13 cellular contexts compared by ENCODE assay signal in the genomic region with DNA sequence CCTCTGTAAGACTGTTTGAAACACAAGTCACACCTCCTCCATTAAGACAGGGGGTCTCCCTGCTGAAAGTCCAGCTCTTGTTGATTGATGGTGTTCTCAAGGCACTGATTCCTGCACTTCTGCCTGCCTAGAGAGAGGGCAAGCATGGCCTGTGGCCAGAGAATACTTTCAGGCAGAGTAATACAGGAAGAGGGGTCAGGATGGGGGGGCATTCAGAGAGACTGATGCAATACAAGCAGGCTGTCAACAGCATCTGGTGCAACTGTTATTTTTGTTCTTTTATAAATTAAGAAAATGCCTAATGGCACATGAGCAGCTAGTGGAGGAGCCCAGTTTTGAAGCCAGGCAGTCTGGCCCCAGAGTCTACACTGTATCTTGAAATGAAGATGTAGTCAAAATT.
DNase-seq lines count a peak whose midpoint lies in the region; ATAC-seq and TF ChIP-seq lines count a peak whose summit lies in the region.
"Had no signal": no experiment of that assay in that cellular context is flagged by ENCODE, and none has a peak within 500 bp of the region (broad histone marks: within the 10 kb centered on the region; RNA-seq: fewer than 3 reads in every experiment).

No MANE protein-coding gene starts in this region.

- no peak overlapping the region for H3K27ac ChIP-seq in smooth muscle cell (ENCODE audit: low read depth)
- H3K27ac ChIP-seq: ascending aorta, ovary had no signal

- H3K4me2 ChIP-seq in smooth muscle cell, result no peak overlapping the region

- no peak overlapping the region for H3K4me3 Mint-ChIP-seq in T-helper 17 cell
- H3K4me3 Mint-ChIP-seq: activated CD8-positive, alpha-beta T cell treated with anti-CD3 and anti-CD28 coated beads for 36 hours; CD14-positive monocyte; immature natural killer cell had no signal

- H3K4me3 ChIP-seq in epithelial cell of esophagus (ENCODE audit: low read length) (no peak overlapping the region), smooth muscle cell (no peak overlapping the region)
- H3K4me3 ChIP-seq: ascending aorta, ovary had no signal

- H3K27me3 Mint-ChIP-seq in T-helper 17 cell, result peaks cover 8% of the 10 kb centered on the region

- TF ChIP-seq CTCF in epithelial cell of esophagus (IDR thresholded peaks at IDR 0.05; ENCODE audit: insufficient read depth, low read depth, low read length, missing control alignments), result no peak
- TF ChIP-seq CTCF in smooth muscle cell (IDR thresholded peaks at IDR 0.05; ENCODE audit: borderline replicate concordance, insufficient read depth, poor library complexity, severe bottlenecking), result no peak

- H3K4me1 Mint-ChIP-seq in T-helper 17 cell, result no peaks in the 10 kb centered on the region
- H3K4me1 Mint-ChIP-seq: CD14-positive monocyte, immature natural killer cell had no signal

- peaks cover 9% of the 10 kb centered on the region for H3K4me1 ChIP-seq in smooth muscle cell (ENCODE audit: low read depth)
- H3K4me1 ChIP-seq: ascending aorta had no signal

- H3K79me2 ChIP-seq in smooth muscle cell (ENCODE audit: low read depth), result no peaks in the 10 kb centered on the region

- no peaks in the 10 kb centered on the region for H3K36me3 ChIP-seq in smooth muscle cell (ENCODE audit: low read depth)
- H3K36me3 ChIP-seq: ascending aorta, ovary had no signal

- H3K9me3 ChIP-seq in smooth muscle cell (replicated peaks; ENCODE audit: low read depth) (no peaks in the 10 kb centered on the region), T-helper 17 cell (ENCODE audit: control insufficient read depth, low read length, poor library complexity, severe bottlenecking) (no peaks in the 10 kb centered on the region)
- H3K9me3 ChIP-seq: ascending aorta, ovary had no signal

- H3K9ac ChIP-seq in smooth muscle cell (ENCODE audit: low read depth), result no peak overlapping the region

- H3K27ac Mint-ChIP-seq in T-helper 17 cell, result no peak overlapping the region
- H3K27ac Mint-ChIP-seq: activated CD8-positive, alpha-beta T cell treated with anti-CD3 and anti-CD28 coated beads for 36 hours; CD14-positive monocyte; immature natural killer cell had no signal

- no peak for ATAC-seq in T-helper 17 cell
- ATAC-seq: activated CD8-positive, alpha-beta T cell treated with anti-CD3 and anti-CD28 coated beads for 36 hours had no signal

- no peaks in the 10 kb centered on the region for H3F3A ChIP-seq in smooth muscle cell (ENCODE audit: low read depth)

- H3K27me3 ChIP-seq in smooth muscle cell (ENCODE audit: low read depth), result no peaks in the 10 kb centered on the region
- H3K27me3 ChIP-seq: ascending aorta, ovary had no signal

- H2AFZ ChIP-seq in smooth muscle cell (ENCODE audit: low read depth), result no peak overlapping the region

- DNase-seq in EL, result peak; percentile 52
- peak; percentile 59 for DNase-seq in NCI-H69 (lab: John Stamatoyannopoulos, UW)
- DNase-seq in epithelial cell of esophagus (ENCODE audit: low read depth), result peak; percentile 74
- peak; percentile 33 for DNase-seq in myocyte (ENCODE audit: low read depth)
- no peak for DNase-seq in smooth muscle cell (lab: John Stamatoyannopoulos, UW; ENCODE audit: unreplicated experiment)
- no peak for DNase-seq in T-helper 17 cell
- DNase-seq in dedifferentiated amniotic fluid mesenchymal stem cell (ENCODE audit: extremely low spot score), result no peak
- DNase-seq: activated CD8-positive, alpha-beta T cell treated with anti-CD3 and anti-CD28 coated beads for 36 hours; effector CD4-positive, alpha-beta T cell; immature natural killer cell; ovary had no signal

- no peaks in the 10 kb centered on the region for H4K20me1 ChIP-seq in smooth muscle cell (ENCODE audit: low read depth)

- peaks cover 2% of the 10 kb centered on the region for H3K36me3 Mint-ChIP-seq in T-helper 17 cell (ENCODE audit: low read depth)
- H3K36me3 Mint-ChIP-seq: CD14-positive monocyte, immature natural killer cell had no signal

Comparison
In these comparisons a context has a peak if more than half of its experiments do, and no peak if none do; other contexts are left out.
1. DNase-seq: peak in EL (single experiment), NCI-H69 (single experiment), epithelial cell of esophagus (single experiment) and myocyte (single experiment); none in smooth muscle cell (single experiment), T-helper 17 cell (0 of 3) and dedifferentiated amniotic fluid mesenchymal stem cell (single experiment).